20 cellular contexts compared by ENCODE assay signal in genomic region chr10:73497623-73498022, GRCh38.
"Had no signal": no experiment of that assay in that cellular context is flagged by ENCODE, and none has a peak within 500 bp of the region (broad histone marks: within the 10 kb centered on the region; RNA-seq: fewer than 3 reads in every experiment).

No MANE protein-coding gene starts in this region.

- H3K4me3 ChIP-seq: esophagus muscularis mucosa, left ventricle myocardium inferior, mucosa of descending colon, smooth muscle cell, upper lobe of right lung had no signal

- ATAC-seq: activated CD8-positive, alpha-beta T cell treated with anti-CD3 and anti-CD28 coated beads for 36 hours; mucosa of descending colon; sciatic nerve; stimulated activated memory B cell treated with anti-CD40 and anti-IgM and Interleukin-4, amounts not matched to agents 10 μg/mL and 1 μg/mL and 100 μg/mL, for 72 hours; upper lobe of right lung had no signal

- H2AFZ ChIP-seq: parathyroid adenoma had no signal

- H3K9me3 Mint-ChIP-seq: activated CD4-positive, alpha-beta T cell treated with anti-CD3 and anti-CD28 coated beads, Interleukin-2, amount 10 ng/mL, durations not matched to agents 24 days and 14 days; activated CD8-positive, alpha-beta T cell treated with anti-CD3 and anti-CD28 coated beads for 36 hours; activated naive CD4-positive, alpha-beta T cell treated with anti-CD3 and anti-CD28 coated beads for 36 hours; activated T-helper 2 cell treated with anti-CD3 and anti-CD28 coated beads, Interferon-gamma antibody, Interleukin-2, Interleukin-4, amounts not matched to agents 10 μg/mL and 5 μg/mL and 100 μg/mL, durations not matched to agents 14 hours and 24 hours and 36 hours; dendritic cell treated with granulocyte-macrophage colony-stimulating factor and Interleukin-4, amounts not matched to agents 40 ng/mL and 50 ng/mL, for 4 days; immature natural killer cell; naive B cell; stimulated activated memory B cell treated with anti-CD40 and anti-IgM and Interleukin-4, amounts not matched to agents 10 μg/mL and 1 μg/mL and 100 μg/mL, for 72 hours had no signal

- DNase-seq: activated CD4-positive, alpha-beta T cell treated with anti-CD3 and anti-CD28 coated beads, Interleukin-2, amount 10 ng/mL, durations not matched to agents 24 days and 14 days; activated CD8-positive, alpha-beta T cell treated with anti-CD3 and anti-CD28 coated beads for 36 hours; activated naive CD4-positive, alpha-beta T cell treated with anti-CD3 and anti-CD28 coated beads for 36 hours; activated T-cell treated with anti-CD3 and anti-CD28 coated beads, Interleukin-2, amount 50 U/mL, for 1 hour; effector CD8-positive, alpha-beta T cell; immature natural killer cell; kidney glomerular epithelial cell; left ventricle myocardium inferior; mucosa of descending colon; naive B cell; stimulated activated CD4-positive, alpha-beta T cell treated with anti-CD3 and anti-CD28 coated beads, Interleukin-4, amount 100 ng/mL, for 24 hours; upper lobe of right lung had no signal

- H3K4me3 Mint-ChIP-seq: dendritic cell treated with granulocyte-macrophage colony-stimulating factor and Interleukin-4, amounts not matched to agents 40 ng/mL and 50 ng/mL, for 4 days; stimulated activated memory B cell treated with anti-CD40 and anti-IgM and Interleukin-4, amounts not matched to agents 10 μg/mL and 1 μg/mL and 100 μg/mL, for 72 hours had no signal

- H3K27ac Mint-ChIP-seq: dendritic cell treated with granulocyte-macrophage colony-stimulating factor and Interleukin-4, amounts not matched to agents 40 ng/mL and 50 ng/mL, for 4 days had no signal

- H3K36me3 Mint-ChIP-seq: naive B cell had no signal

- H3K27me3 ChIP-seq: esophagus muscularis mucosa, neutrophil, upper lobe of right lung had no signal

- H3K27me3 Mint-ChIP-seq: activated CD4-positive, alpha-beta T cell treated with anti-CD3 and anti-CD28 coated beads, Interleukin-2, amount 10 ng/mL, durations not matched to agents 24 days and 14 days; activated CD8-positive, alpha-beta T cell treated with anti-CD3 and anti-CD28 coated beads for 36 hours; dendritic cell treated with granulocyte-macrophage colony-stimulating factor and Interleukin-4, amounts not matched to agents 40 ng/mL and 50 ng/mL, for 4 days; naive B cell; stimulated activated memory B cell treated with anti-CD40 and anti-IgM and Interleukin-4, amounts not matched to agents 10 μg/mL and 1 μg/mL and 100 μg/mL, for 72 hours had no signal

- H3K27ac ChIP-seq: esophagus muscularis mucosa, parathyroid adenoma, upper lobe of right lung had no signal

- H3K4me1 ChIP-seq: parathyroid adenoma had no signal

- H3K36me3 ChIP-seq: neutrophil had no signal
